15 cellular contexts compared by ENCODE assay signal in the genomic region with DNA sequence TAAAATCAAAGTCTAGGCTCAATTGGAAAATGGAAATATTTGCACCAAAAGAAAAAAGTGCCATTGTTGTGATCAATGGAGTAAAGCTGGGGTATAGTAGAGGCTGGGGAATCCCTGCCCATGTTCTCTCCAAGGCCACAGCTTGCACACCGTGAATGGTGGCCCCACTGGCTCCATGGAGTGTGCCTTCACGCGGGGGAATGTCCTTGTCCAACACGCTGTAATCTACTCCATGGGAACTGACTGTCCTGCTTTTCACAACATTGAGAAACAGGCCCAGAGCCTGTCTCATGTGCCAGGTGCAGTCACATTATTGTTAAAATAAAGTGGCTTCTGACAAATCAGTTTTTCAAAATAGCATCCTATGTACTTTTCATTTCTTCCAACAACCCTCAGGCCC. TPM values are rescaled to one million over a fixed set of nuclear protein-coding genes. Genes with fewer than 3 reads are reported as not detected.
DNase-seq lines count a peak whose midpoint lies in the region; ATAC-seq, FAIRE-seq and TF ChIP-seq lines count a peak whose summit lies in the region.
"Had no signal": no experiment of that assay in that cellular context is flagged by ENCODE, and none has a peak within 500 bp of the region (broad histone marks: within the 10 kb centered on the region; RNA-seq: fewer than 3 reads in every experiment).

No MANE protein-coding gene starts in this region.

- H3K27me3 Mint-ChIP-seq in activated CD8-positive, alpha-beta T cell treated with anti-CD3 and anti-CD28 coated beads, Interleukin-2, amount 10 ng/mL, durations not matched to agents 7 days and 5 days (ENCODE audit: low read depth) = peaks cover 4% of the 10 kb centered on the region
- no peaks in the 10 kb centered on the region for H3K27me3 Mint-ChIP-seq in activated CD8-positive, alpha-beta T cell treated with anti-CD3 and anti-CD28 coated beads for 36 hours

- peaks cover 2% of the 10 kb centered on the region for H3K36me3 Mint-ChIP-seq in activated CD8-positive, alpha-beta T cell treated with anti-CD3 and anti-CD28 coated beads, Interleukin-2, amount 10 ng/mL, durations not matched to agents 7 days and 5 days (ENCODE audit: low read depth)
- H3K36me3 Mint-ChIP-seq in activated CD8-positive, alpha-beta T cell treated with anti-CD3 and anti-CD28 coated beads for 36 hours (ENCODE audit: low read depth) = no peaks in the 10 kb centered on the region
- H3K36me3 Mint-ChIP-seq: CD14-positive monocyte; CD8-positive, alpha-beta T cell had no signal

- WGBS in HepG2 (ENCODE audit: low lambda C conversion rate) = 27% methylated on average over 4 of the region's 4 CpGs

- no peaks in the 10 kb centered on the region for H3K9me3 ChIP-seq in PC-9 (ENCODE audit: insufficient read depth, low read depth)
- no peaks in the 10 kb centered on the region for H3K9me3 ChIP-seq in HepG2 (ENCODE audit: low read length)
- no peaks in the 10 kb centered on the region for H3K9me3 ChIP-seq in HAP-1

- no peaks in the 10 kb centered on the region for H3K9me2 ChIP-seq in PC-9 (ENCODE audit: insufficient read depth)

- no peak for TF ChIP-seq POLR2A in HepG2 (IDR thresholded peaks at IDR 0.05; ENCODE audit: insufficient read depth in 1 of 2, low read depth in 2 of 2, low read length in 2 of 2)

- CTCF ChIA-PET in activated CD8-positive, alpha-beta T cell treated with anti-CD3 and anti-CD28 coated beads, Interleukin-2, amount 10 ng/mL, durations not matched to agents 7 days and 5 days (lab: Charles Lee) = no interaction called here
- CTCF ChIA-PET in activated CD8-positive, alpha-beta T cell treated with anti-CD3 and anti-CD28 coated beads for 36 hours (lab: Charles Lee) = interaction anchor here (1.0 to 1.2 kb wide), 2 partner anchors 8 to 80 kb away, joined by 3 to 5 read pairs; no protein-coding TSS in a partner anchor
- CTCF ChIA-PET in PC-9 (lab: Charles Lee) = no interaction called here
- CTCF ChIA-PET in HepG2 (lab: Yijun Ruan, JAX; ENCODE audit: low intra/inter-chr PET ratio, low total read pairs) = no interaction called here

- H3K36me3 ChIP-seq in PC-9 (ENCODE audit: low read depth) (no peaks in the 10 kb centered on the region), HepG2 (replicated peaks in 1 of 2; ENCODE audit: control insufficient read depth in 1 of 2, insufficient read depth in 2 of 2, low read length in 2 of 2) (0 out of 5 replicates have a peak, but pooled peaks cover 0 to 3% of the 10 kb centered on the region in 2 experiments), HAP-1 (replicated peaks) (no peaks in the 10 kb centered on the region)

- H3K27ac Mint-ChIP-seq in activated CD8-positive, alpha-beta T cell treated with anti-CD3 and anti-CD28 coated beads, Interleukin-2, amount 10 ng/mL, durations not matched to agents 7 days and 5 days = peak overlapping the region; percentile 36
- no peak overlapping the region for H3K27ac Mint-ChIP-seq in activated CD8-positive, alpha-beta T cell treated with anti-CD3 and anti-CD28 coated beads for 36 hours
- H3K27ac Mint-ChIP-seq: CD14-positive monocyte; CD8-positive, alpha-beta T cell had no signal

- TF ChIP-seq EP300 in HepG2 (IDR thresholded peaks at IDR 0.05; ENCODE audit: low read depth in 2 of 2, low read length in 2 of 2) = no peak
- no peak for TF ChIP-seq EP300 in HepG2 (CRISPR knock-in tag; IDR thresholded peaks at IDR 0.05; ENCODE audit: borderline replicate concordance)

- H3K4me3 Mint-ChIP-seq in activated CD8-positive, alpha-beta T cell treated with anti-CD3 and anti-CD28 coated beads, Interleukin-2, amount 10 ng/mL, durations not matched to agents 7 days and 5 days = no peak overlapping the region
- no peak overlapping the region for H3K4me3 Mint-ChIP-seq in activated CD8-positive, alpha-beta T cell treated with anti-CD3 and anti-CD28 coated beads for 36 hours
- H3K4me3 Mint-ChIP-seq: CD14-positive monocyte; CD8-positive, alpha-beta T cell had no signal

- no peak for DNase-seq in activated CD8-positive, alpha-beta T cell treated with anti-CD3 and anti-CD28 coated beads, Interleukin-2, amount 10 ng/mL, durations not matched to agents 7 days and 5 days
- no peak for DNase-seq in activated CD8-positive, alpha-beta T cell treated with anti-CD3 and anti-CD28 coated beads for 36 hours
- DNase-seq in PC-9 = no peak
- DNase-seq in HepG2 (ENCODE audit: low spot score) = peak; percentile 38
- DNase-seq in renal cortical epithelial cell (ENCODE audit: low read depth) = peak; percentile 25
- DNase-seq in HAP-1 (ENCODE audit: low spot score in 2 of 2) = no peak
- DNase-seq in GM19239 (ENCODE audit: insufficient read length, low spot score) = no peak
- DNase-seq: CD8-positive, alpha-beta T cell; COR-L47; DMS53; GF-D8 had no signal

- H3K27me3 ChIP-seq in PC-9 (ENCODE audit: insufficient read depth, low read depth) (no peaks in the 10 kb centered on the region), HepG2 (ENCODE audit: control insufficient read depth in 1 of 2, insufficient read depth in 2 of 2, low read length in 2 of 2) (no peaks in the 10 kb centered on the region), HAP-1 (ENCODE audit: low read depth) (no peaks in the 10 kb centered on the region)

- ATAC-seq in activated CD8-positive, alpha-beta T cell treated with anti-CD3 and anti-CD28 coated beads, Interleukin-2, amount 10 ng/mL, durations not matched to agents 7 days and 5 days = no peak
- no peak for ATAC-seq in activated CD8-positive, alpha-beta T cell treated with anti-CD3 and anti-CD28 coated beads for 36 hours
- ATAC-seq in HepG2 (peak; percentile 77), HG02798 (IDR thresholded peaks at IDR 0.05; ENCODE audit: poor library complexity, unreplicated experiment) (no peak)
- ATAC-seq: CD8-positive, alpha-beta T cell had no signal

- no peaks in the 10 kb centered on the region for H3K79me2 ChIP-seq in PC-9 (ENCODE audit: low read depth)
- H3K79me2 ChIP-seq in HepG2 (ENCODE audit: insufficient read depth, low read length) = no peaks in the 10 kb centered on the region

- no peaks in the 10 kb centered on the region for H3K4me1 ChIP-seq in PC-9 (replicated peaks; ENCODE audit: insufficient read depth)
- H3K4me1 ChIP-seq in HepG2 (ENCODE audit: insufficient read depth, low read length) = peaks cover 48% of the 10 kb centered on the region
- no peaks in the 10 kb centered on the region for H3K4me1 ChIP-seq in HAP-1

- no peak for TF ChIP-seq RAD21 in HepG2 (CRISPR knock-in tag; IDR thresholded peaks at IDR 0.05)

- no peak for FAIRE-seq in HepG2 (lab: Jason Lieb, UNC)
- no peak for FAIRE-seq in GM19239 (lab: Jason Lieb, UNC)
- FAIRE-seq: H54 had no signal

- POLR2A ChIA-PET in activated CD8-positive, alpha-beta T cell treated with anti-CD3 and anti-CD28 coated beads, Interleukin-2, amount 10 ng/mL, durations not matched to agents 7 days and 5 days (lab: Charles Lee) = interaction anchor here (0.6 kb wide), 1 partner anchor 128 kb away, joined by 4 read pairs; no protein-coding TSS in a partner anchor
- POLR2A ChIA-PET in activated CD8-positive, alpha-beta T cell treated with anti-CD3 and anti-CD28 coated beads for 36 hours (lab: Charles Lee) = no interaction called here
- POLR2A ChIA-PET in PC-9 (lab: Charles Lee; ENCODE audit: unreplicated experiment) (no interaction called here), HepG2 (lab: Yijun Ruan, JAX) (interaction anchor here (0.8 to 3.7 kb wide), 4 partner anchors 8 to 80 kb away, joined by 3 to 35 read pairs (median 4); a partner anchor contains a TSS)

- no peak for TF ChIP-seq CTCF in activated CD8-positive, alpha-beta T cell treated with anti-CD3 and anti-CD28 coated beads for 36 hours (IDR thresholded peaks at IDR 0.05)
- TF ChIP-seq CTCF in PC-9 (conservative IDR thresholded peaks at IDR 0.05) (no peak), HepG2 (CRISPR knock-in tag; IDR thresholded peaks at IDR 0.05) (no peak)

- H3K4me1 Mint-ChIP-seq in activated CD8-positive, alpha-beta T cell treated with anti-CD3 and anti-CD28 coated beads, Interleukin-2, amount 10 ng/mL, durations not matched to agents 7 days and 5 days (ENCODE audit: low read depth) = no peaks in the 10 kb centered on the region
- H3K4me1 Mint-ChIP-seq in activated CD8-positive, alpha-beta T cell treated with anti-CD3 and anti-CD28 coated beads for 36 hours (ENCODE audit: low read depth) = no peaks in the 10 kb centered on the region
- H3K4me1 Mint-ChIP-seq: CD14-positive monocyte had no signal

- H3K9me3 Mint-ChIP-seq in activated CD8-positive, alpha-beta T cell treated with anti-CD3 and anti-CD28 coated beads, Interleukin-2, amount 10 ng/mL, durations not matched to agents 7 days and 5 days (ENCODE audit: insufficient read depth) = no peaks in the 10 kb centered on the region
- peaks cover 3% of the 10 kb centered on the region for H3K9me3 Mint-ChIP-seq in activated CD8-positive, alpha-beta T cell treated with anti-CD3 and anti-CD28 coated beads for 36 hours
- H3K9me3 Mint-ChIP-seq: CD14-positive monocyte had no signal

- in situ Hi-C loops in HepG2 (cut with HindIII; ENCODE audit: extremely low pct_ligation_motif_present, low pct_unique_long_range_greater_than_20kb) = loop anchor here (10.0 kb wide), 1 partner anchor 79 kb away; no protein-coding TSS in a partner anchor
- in situ Hi-C loops in HAP-1 (cut with MboI; ENCODE audit: low sequenced_read_pairs) = no loop called here

- intact Hi-C loops in activated CD8-positive, alpha-beta T cell treated with anti-CD3 and anti-CD28 coated beads for 36 hours (cut with micrococcal nuclease) = no loop called here
- intact Hi-C loops in PC-9 (cut with micrococcal nuclease; ENCODE audit: unreplicated experiment) = loop anchor here (10.0 kb wide), 1 partner anchor 89 kb away; no protein-coding TSS in a partner anchor
- intact Hi-C loops in HepG2 (cut with micrococcal nuclease; ENCODE audit: unreplicated experiment) = loop anchor here (2.0 kb wide), 1 partner anchor 33 kb away; a partner anchor contains a TSS

- H3K27ac ChIP-seq in PC-9 = no peak overlapping the region
- peak overlapping the region; percentile 66 for H3K27ac ChIP-seq in HepG2 (ENCODE audit: extremely low read length, insufficient read depth, low read length)
- H3K27ac ChIP-seq: 22Rv1 had no signal

- H3K4me3 ChIP-seq in PC-9 = no peak overlapping the region
- peak overlapping the region in 2 of 3 experiments; percentile 17 to 34; a peak in 1 of 6 replicates for H3K4me3 ChIP-seq in HepG2 (replicated peaks in 1 of 3; ENCODE audit: insufficient read depth in 1 of 3, low read depth in 2 of 3, low read length in 3 of 3)
- H3K4me3 ChIP-seq in HAP-1 = no peak overlapping the region

- BruUV-seq in PC-9 (replicated peaks; lab: Mats Ljungman, UMichigan) (no TSS peak), HepG2 (replicated peaks; lab: Mats Ljungman, UMichigan) (no TSS peak)

- H4K20me1 ChIP-seq in PC-9 (ENCODE audit: insufficient read depth) = no peaks in the 10 kb centered on the region
- H4K20me1 ChIP-seq in HepG2 (ENCODE audit: insufficient read depth, low read length) = no peaks in the 10 kb centered on the region

- H3K4me2 ChIP-seq in PC-9 (no peak overlapping the region), HepG2 (ENCODE audit: low read depth, low read length) (peak overlapping the region; percentile 72)

- H3K9ac ChIP-seq in HepG2 (ENCODE audit: insufficient read depth, low read depth, low read length) = peak overlapping the region; percentile 33; the same call in 1 of the 2 replicates

- H3F3A ChIP-seq in PC-9 (ENCODE audit: insufficient read depth, low read depth) = no peaks in the 10 kb centered on the region

- H2AFZ ChIP-seq in PC-9 (0 out of 2 replicates have a peak overlapping the region, but pooled peaks have one; percentile 6), HepG2 (ENCODE audit: low read length) (no peak overlapping the region)

RNA-seq across cellular contexts. Expression of a gene that starts 33.1 kb away (rescaled TPM):
- 1 to 10 TPM; 4.3 to 4.8 TPM for total RNA-seq in activated CD8-positive, alpha-beta T cell treated with anti-CD3 and anti-CD28 coated beads, Interleukin-2, amount 10 ng/mL, durations not matched to agents 7 days and 5 days
- under 1 TPM; 0.74 to 0.86 TPM for total RNA-seq in activated CD8-positive, alpha-beta T cell treated with anti-CD3 and anti-CD28 coated beads for 36 hours
- total RNA-seq in PC-9 (2021) (24.7 and 35.8 TPM in 2 replicates), HepG2 (2016; rRNA removed; fragmentation: Illumina TruSeq; extraction: Trizol) (10.2 and 15.8 TPM in 2 replicates), renal cortical epithelial cell (21.3 and 54.2 TPM in 2 replicates)
- total RNA-seq in HepG2 (2016; cell fraction: cytosol; rRNA removed; fragmentation: Illumina TruSeq; extraction: Trizol; ENCODE audit: low read depth) = 0.79 and 0.91 TPM in 2 replicates
- total RNA-seq in HepG2 (2016; cell fraction: insoluble cytoplasmic fraction; rRNA removed; fragmentation: Illumina TruSeq; extraction: Trizol) = 9.7 and 15.3 TPM in 2 replicates
- 2.3 and 3.0 TPM in 2 replicates for total RNA-seq in HepG2 (2016; cell fraction: membrane; rRNA removed; fragmentation: Illumina TruSeq; extraction: Trizol)
- total RNA-seq in HepG2 (2016; cell fraction: nucleus; rRNA removed; fragmentation: Illumina TruSeq; extraction: Trizol) = 25.3 and 27.8 TPM in 2 replicates
- 49.3 and 58.3 TPM in 2 replicates for polyA plus RNA-seq in HepG2 (2011; rRNA removed)
- polyA plus RNA-seq in HepG2 (2011; cell fraction: cytosol; rRNA removed) = 24.9 and 38.8 TPM in 2 replicates
- 27.4 and 30.0 TPM in 2 replicates for polyA plus RNA-seq in HepG2 (2011; cell fraction: nucleus; rRNA removed)
- 40.3 and 49.9 TPM in 2 replicates for polyA plus RNA-seq in HepG2 (2012)
- 0.17 and 0.20 TPM in 2 replicates for polyA plus RNA-seq in HepG2 (2016; cell fraction: cytosol; fragmentation: Illumina TruSeq; extraction: Trizol; ENCODE audit: low read depth)
- polyA plus RNA-seq in HepG2 (2016; cell fraction: insoluble cytoplasmic fraction; fragmentation: Illumina TruSeq; extraction: Trizol; ENCODE audit: low read depth) = 3.7 TPM in 2 replicates
- 0.45 and 0.72 TPM in 2 replicates for polyA plus RNA-seq in HepG2 (2016; cell fraction: membrane; fragmentation: Illumina TruSeq; extraction: Trizol; ENCODE audit: low read depth)
- 15.1 and 16.2 TPM in 2 replicates for polyA plus RNA-seq in HepG2 (2016; cell fraction: nucleus; fragmentation: Illumina TruSeq; extraction: Trizol; ENCODE audit: insufficient read depth, low read depth)
- 19.4 and 121 TPM in 2 replicates for polyA minus RNA-seq in HepG2 (2011; rRNA and poly(A)+ RNA removed; ENCODE audit: low replicate concordance)
- 105 and 135 TPM in 2 replicates for polyA minus RNA-seq in HepG2 (2011; cell fraction: cytosol; rRNA and poly(A)+ RNA removed)
- polyA minus RNA-seq in HepG2 (2011; cell fraction: nucleus; rRNA and poly(A)+ RNA removed) = 209 and 232 TPM in 2 replicates
- total RNA-seq: CD8-positive, alpha-beta T cell had no signal
- polyA plus RNA-seq: CD14-positive monocyte had no signal

Comparison
In these comparisons a context has a peak if more than half of its experiments do, and no peak if none do; other contexts are left out.
1. POLR2A ChIA-PET loops: an anchor here in activated CD8-positive, alpha-beta T cell treated with anti-CD3 and anti-CD28 coated beads, Interleukin-2, amount 10 ng/mL, durations not matched to agents 7 days and 5 days (0.6 kb wide) and HepG2 (0.8 to 3.7 kb wide); none called in activated CD8-positive, alpha-beta T cell treated with anti-CD3 and anti-CD28 coated beads for 36 hours and PC-9.
2. DNase-seq: peak in HepG2 (single experiment) and renal cortical epithelial cell (single experiment); none in activated CD8-positive, alpha-beta T cell treated with anti-CD3 and anti-CD28 coated beads, Interleukin-2, amount 10 ng/mL, durations not matched to agents 7 days and 5 days (single experiment), activated CD8-positive, alpha-beta T cell treated with anti-CD3 and anti-CD28 coated beads for 36 hours (single experiment), PC-9 (0 of 2), HAP-1 (0 of 2) and GM19239 (single experiment).
3. H3K4me3 ChIP-seq: peak in HepG2 (2 of 3); none in PC-9 (single experiment) and HAP-1 (single experiment).